20 cellular contexts compared by ENCODE assay signal in genomic region chr7:46871516-46871915, GRCh38.
DNase-seq lines count a peak whose midpoint lies in the region; ATAC-seq and TF ChIP-seq lines count a peak whose summit lies in the region.
"Had no signal": no experiment of that assay in that cellular context is flagged by ENCODE, and none has a peak within 500 bp of the region (broad histone marks: within the 10 kb centered on the region; RNA-seq: fewer than 3 reads in every experiment).

No MANE protein-coding gene starts in this region.

- H3K9me1 ChIP-seq in IMR-90 (ENCODE audit: insufficient read depth, low read length): peaks cover 4% of the 10 kb centered on the region; the same call in 1 of the 2 replicates

- H2BK5ac ChIP-seq in IMR-90 (ENCODE audit: low read depth, low read length, poor library complexity, severe bottlenecking): no peak overlapping the region

- H3K27ac ChIP-seq in IMR-90 (ENCODE audit: insufficient read depth, low read length) (no peak overlapping the region), adrenal gland (no peak overlapping the region), osteoblast (ENCODE audit: low read depth, low read length) (no peak overlapping the region)
- H3K27ac ChIP-seq: BLaER1 had no signal

- TF ChIP-seq CTCF in IMR-90 (conservative IDR thresholded peaks at IDR 0.05; ENCODE audit: low read depth, low read length): no peak
- TF ChIP-seq CTCF in adrenal gland (IDR thresholded peaks at IDR 0.05): no peak
- no peak for TF ChIP-seq CTCF in osteoblast (IDR thresholded peaks at IDR 0.05; ENCODE audit: extremely low read depth, low read depth, low read length)

- H3K23ac ChIP-seq in IMR-90 (ENCODE audit: low read depth, low read length): no peak overlapping the region

- H3K4me3 ChIP-seq in IMR-90 (ENCODE audit: insufficient read depth, low read depth, low read length) (no peak overlapping the region), adrenal gland (no peak overlapping the region), osteoblast (ENCODE audit: insufficient read depth, low read length) (no peak overlapping the region)
- H3K4me3 ChIP-seq: BLaER1 had no signal

- no peak overlapping the region for H2BK15ac ChIP-seq in IMR-90 (ENCODE audit: low read depth, low read length)

- no peaks in the 10 kb centered on the region for H3K36me3 ChIP-seq in IMR-90 (ENCODE audit: control insufficient read depth, insufficient read depth, low read length)
- no peaks in the 10 kb centered on the region for H3K36me3 ChIP-seq in adrenal gland (replicated peaks in 1 of 2)
- no peaks in the 10 kb centered on the region for H3K36me3 ChIP-seq in osteoblast (ENCODE audit: insufficient read depth, low read length)
- H3K36me3 ChIP-seq: BLaER1 had no signal

- H2AK5ac ChIP-seq in IMR-90 (ENCODE audit: low read depth, low read length): no peak overlapping the region

- intact Hi-C loops in IMR-90 (cut with micrococcal nuclease): no loop called here
- intact Hi-C loops in adrenal gland (cut with DNase I): no loop called here

- H3K14ac ChIP-seq in IMR-90 (replicated peaks; ENCODE audit: low read depth, low read length): no peak overlapping the region

- no peak overlapping the region for H2BK120ac ChIP-seq in IMR-90 (ENCODE audit: low read depth, low read length)

- H3K4me2 ChIP-seq in IMR-90 (ENCODE audit: low read depth, low read length) (no peak overlapping the region), osteoblast (ENCODE audit: insufficient read depth, low read length) (no peak overlapping the region)
- H3K4me2 ChIP-seq: BLaER1 had no signal

- H4K5ac ChIP-seq in IMR-90 (ENCODE audit: low read depth, low read length): no peak overlapping the region

- no peak overlapping the region for H3K9ac ChIP-seq in IMR-90 (ENCODE audit: low read depth, low read length)
- H3K9ac ChIP-seq: BLaER1 had no signal

- no peak overlapping the region for H3K4ac ChIP-seq in IMR-90 (ENCODE audit: low read depth, low read length)

- no peak for ATAC-seq in IMR-90 (ENCODE audit: low read depth)
- ATAC-seq in GM19455 (IDR thresholded peaks at IDR 0.05; ENCODE audit: unreplicated experiment): no peak
- no peak for ATAC-seq in HG03159 (IDR thresholded peaks at IDR 0.05; ENCODE audit: unreplicated experiment)
- ATAC-seq: HepG2, SK-N-SH treated with all-trans-retinoic acid at 6 μM for 48 hours had no signal

- in situ Hi-C loops in IMR-90 (cut with MboI; ENCODE audit: low sequenced_read_pairs): no loop called here

- 60% methylated on average over 1 of the region's 4 CpGs; no CpG with 5 or more reads in 1 of the 2 experiments for WGBS in IMR-90 (ENCODE audit: extremely low coverage in 2 of 2, insufficient read length in 1 of 2), 2 experiments
- WGBS in adrenal gland, 4 donors: 46 to 70% (median 58%) methylated on average over 4 of the region's 4 CpGs

- BruUV-seq in IMR-90 (replicated peaks; lab: Mats Ljungman, UMichigan): no TSS peak

- H3K27me3 ChIP-seq in IMR-90 (ENCODE audit: control insufficient read depth, insufficient read depth, low read length) (no peaks in the 10 kb centered on the region; the same call in 1 of the 2 replicates), adrenal gland (no peaks in the 10 kb centered on the region), osteoblast (ENCODE audit: insufficient read depth, low read length) (no peaks in the 10 kb centered on the region)
- H3K27me3 ChIP-seq: BLaER1 had no signal

- POLR2A ChIA-PET in IMR-90 (lab: Charles Lee; ENCODE audit: unreplicated experiment): no interaction called here

- H4K8ac ChIP-seq in IMR-90 (ENCODE audit: low read depth in 2 of 2, low read length in 2 of 2): no peak overlapping the region

- H3K4me1 ChIP-seq in IMR-90 (ENCODE audit: control insufficient read depth, insufficient read depth, low read length) (no peaks in the 10 kb centered on the region), adrenal gland (replicated peaks in 1 of 2) (no peaks in the 10 kb centered on the region), osteoblast (ENCODE audit: insufficient read depth, low read length) (no peaks in the 10 kb centered on the region)
- H3K4me1 ChIP-seq: BLaER1 had no signal

- CTCF ChIA-PET in IMR-90 (lab: Yijun Ruan, JAX): interaction anchor here (0.6 kb wide), 1 partner anchor 46 kb away, joined by 4 read pairs; no protein-coding TSS in a partner anchor

- peak overlapping the region; percentile 61 for H2AFZ ChIP-seq in IMR-90 (replicated peaks; ENCODE audit: low read length, poor library complexity)
- H2AFZ ChIP-seq in osteoblast (ENCODE audit: low read length): peak overlapping the region; percentile 8

- no peaks in the 10 kb centered on the region for H4K20me1 ChIP-seq in IMR-90 (ENCODE audit: insufficient read depth, low read length)
- H4K20me1 ChIP-seq in osteoblast (ENCODE audit: insufficient read depth, low read length): no peaks in the 10 kb centered on the region
- H4K20me1 ChIP-seq: BLaER1 had no signal

- no peak overlapping the region for H3K18ac ChIP-seq in IMR-90 (ENCODE audit: low read depth, low read length)

- no peak overlapping the region for H2BK20ac ChIP-seq in IMR-90 (ENCODE audit: low read depth, low read length)

- dilution Hi-C loops in IMR-90 (cut with HindIII; ENCODE audit: low sequenced_read_pairs, unreplicated experiment): no loop called here

- no peaks in the 10 kb centered on the region for H3K79me1 ChIP-seq in IMR-90 (ENCODE audit: low read depth in 1 of 2, low read length in 2 of 2)

- no peak for TF ChIP-seq RAD21 in IMR-90 (IDR thresholded peaks at IDR 0.05; ENCODE audit: low read length)

- H3K9me3 ChIP-seq in IMR-90 (ENCODE audit: control insufficient read depth, insufficient read depth, low read length) (no peaks in the 10 kb centered on the region), adrenal gland (replicated peaks in 1 of 3) (no peaks in the 10 kb centered on the region), osteoblast (ENCODE audit: low read depth, low read length) (no peaks in the 10 kb centered on the region)
- H3K9me3 ChIP-seq: BLaER1 had no signal

- H2AK9ac ChIP-seq in IMR-90 (replicated peaks; ENCODE audit: low read depth, low read length, poor library complexity): no peak overlapping the region

- no peaks in the 10 kb centered on the region for H3K79me2 ChIP-seq in osteoblast (ENCODE audit: insufficient read depth, low read length)

- TF ChIP-seq POLR2A in IMR-90 (IDR thresholded peaks at IDR 0.05; ENCODE audit: low read depth, low read length) (no peak), adrenal gland (IDR thresholded peaks at IDR 0.05) (no peak)

- DNase-seq in AG08395 (ENCODE audit: low spot score): peak; percentile 22
- no peak for DNase-seq in IMR-90
- peak in 6 of 7 donors; percentile 37 to 64 (median 58) for DNase-seq in adrenal gland
- no peak for DNase-seq in osteoblast (ENCODE audit: insufficient read length, low spot score, missing footprints)
- DNase-seq in mesenteric fat pad (ENCODE audit: low spot score): no peak
- no peak for DNase-seq in OCI-M1 (lab: John Stamatoyannopoulos, UW)
- DNase-seq: 8988T; CD4-positive, alpha-beta memory T cell; DMS53; KG1; NCI-H1436 treated with DMSO at 0.1 percent for 48 hours; NCI-H2029; NCI-H526; RPMI8226; SHP77 treated with DMSO at 0.1 percent for 48 hours had no signal

- no peak overlapping the region for H3K56ac ChIP-seq in IMR-90 (ENCODE audit: extremely low read depth, insufficient read depth, low read length)

- H4K91ac ChIP-seq in IMR-90 (ENCODE audit: insufficient read depth, low read depth, low read length): no peak overlapping the region

TF ChIP-seq in IMR-90, 13 proteins besides CTCF, POLR2A, EP300 and RAD21:
- no peak for TF ChIP-seq FOS (IDR thresholded peaks at IDR 0.05; ENCODE audit: low read depth, low read length)
- TF ChIP-seq RFX5 (IDR thresholded peaks at IDR 0.05; ENCODE audit: low read depth, low read length): no peak

Comparison
In these comparisons a context has a peak if more than half of its experiments do, and no peak if none do; other contexts are left out.
1. DNase-seq: peak in AG08395 (single experiment) and adrenal gland (6 of 7); none in IMR-90 (single experiment), osteoblast (single experiment), mesenteric fat pad (single experiment) and OCI-M1 (single experiment).